1 cellular context compared by ENCODE assay signal in genomic region chr16:89746043-89746442, GRCh38.
TF ChIP-seq lines count a peak whose summit lies in the region.

No MANE protein-coding gene starts in this region.

TF ChIP-seq in GM12878, 131 proteins besides CTCF, POLR2A, EP300 and RAD21:
- TF ChIP-seq SUPT20H (IDR thresholded peaks at IDR 0.05; ENCODE audit: borderline replicate concordance, control insufficient read depth, low read depth, low read length) (no peak), MLLT1 (IDR thresholded peaks at IDR 0.05) (no peak), USF2 (IDR thresholded peaks at IDR 0.05; ENCODE audit: borderline replicate concordance, low read depth, low read length) (no peak), MXI1 (IDR thresholded peaks at IDR 0.05; ENCODE audit: low read depth, low read length) (no peak), EED (IDR thresholded peaks at IDR 0.05; ENCODE audit: low read depth) (no peak), IRF3 (IDR thresholded peaks at IDR 0.05) (no peak), MEF2A (IDR thresholded peaks at IDR 0.05; ENCODE audit: insufficient read depth, low read depth, low read length) (no peak), CREB1 (IDR thresholded peaks at IDR 0.05; ENCODE audit: low read depth) (no peak), TCF12 (IDR thresholded peaks at IDR 0.05; ENCODE audit: low read depth, low read length) (no peak), PAX8 (IDR thresholded peaks at IDR 0.05) (no peak), RELA (IDR thresholded peaks at IDR 0.05; ENCODE audit: borderline replicate concordance, partially characterized antibody) (no peak), CHD4 (IDR thresholded peaks at IDR 0.05) (no peak), PKNOX1 (IDR thresholded peaks at IDR 0.05) (no peak), ZSCAN29 (IDR thresholded peaks at IDR 0.05) (no peak), SMC3 (IDR thresholded peaks at IDR 0.05; ENCODE audit: borderline replicate concordance, low read length) (no peak), ZBTB4 (CRISPR knock-in tag; IDR thresholded peaks at IDR 0.05) (no peak), YBX1 (IDR thresholded peaks at IDR 0.05) (no peak), ZNF592 (IDR thresholded peaks at IDR 0.05) (no peak), PRDM15 (CRISPR knock-in tag; IDR thresholded peaks at IDR 0.05) (no peak)
